In genomic region chr1:208551609-208552008, GRCh38 we compare ENCODE assay signal across 22 cellular contexts.
A peak's percentile ranks its signal among the peaks of the same experiment; 100 is the strongest.
DNase-seq lines count a peak whose midpoint lies in the region; ATAC-seq, FAIRE-seq and TF ChIP-seq lines count a peak whose summit lies in the region.
"Had no signal": no experiment of that assay in that cellular context is flagged by ENCODE, and none has a peak within 500 bp of the region (broad histone marks: within the 10 kb centered on the region; RNA-seq: fewer than 3 reads in every experiment).

No MANE protein-coding gene starts in this region.

- H3F3A ChIP-seq in MM.1S (ENCODE audit: insufficient read depth, low read length) = no peaks in the 10 kb centered on the region

- no peaks in the 10 kb centered on the region for H3K36me3 ChIP-seq in MM.1S (replicated peaks; ENCODE audit: insufficient read depth, low read length)
- H3K36me3 ChIP-seq: BE2C, HAP-1 had no signal

- H4K20me1 ChIP-seq in MM.1S (ENCODE audit: insufficient read depth, low read length) = no peaks in the 10 kb centered on the region

- no peak for TF ChIP-seq POLR2A in GM12892 (IDR thresholded peaks at IDR 0.05; ENCODE audit: low read depth, low read length)

- DNase-seq in GM12892 (ENCODE audit: insufficient read length) (no peak), MM.1S (no peak), HUDEP-2 (lab: John Stamatoyannopoulos, UW; ENCODE audit: unreplicated experiment in 76 of 76) (no peak), NCI-H187 (lab: John Stamatoyannopoulos, UW) (no peak)
- DNase-seq: ACHN; BE2C; C1 segment of cervical spinal cord; CD4-positive, CD25-positive, alpha-beta regulatory T cell; CD8-positive, alpha-beta memory T cell; COR-L47; DMS 273 treated with DMSO at 0.1 percent for 48 hours; DMS53; DND-41; EL; IMR-90 had no signal

- no peaks in the 10 kb centered on the region for H3K9me2 ChIP-seq in MM.1S (replicated peaks; ENCODE audit: insufficient read depth, low read length)

- TF ChIP-seq CTCF in MM.1S (IDR thresholded peaks at IDR 0.05; ENCODE audit: low read length) = no peak

- FAIRE-seq in GM12892 (lab: Jason Lieb, UNC) = peak; percentile 24
- FAIRE-seq: A204.1, H1, K562 had no signal

- H3K9ac ChIP-seq in MM.1S (ENCODE audit: low read length) = no peak overlapping the region

- H3K4me2 ChIP-seq in MM.1S (ENCODE audit: low read depth, low read length) = no peak overlapping the region

- H3K27me3 ChIP-seq in MM.1S (replicated peaks; ENCODE audit: insufficient read depth, low read length) = no peaks in the 10 kb centered on the region
- H3K27me3 ChIP-seq: BE2C had no signal

- no peaks in the 10 kb centered on the region for H3K9me3 ChIP-seq in MM.1S (replicated peaks; ENCODE audit: insufficient read depth, low read length)
- H3K9me3 ChIP-seq: BE2C, HAP-1 had no signal

- peak; percentile 55 for ATAC-seq in GM19025 (IDR thresholded peaks at IDR 0.05; ENCODE audit: low read depth, unreplicated experiment)
- no peak for ATAC-seq in HG03520 (IDR thresholded peaks at IDR 0.05; ENCODE audit: unreplicated experiment)
- ATAC-seq: K562 had no signal

- no peaks in the 10 kb centered on the region for H3K79me2 ChIP-seq in MM.1S (ENCODE audit: low read length)

- H3K4me3 ChIP-seq in MM.1S (ENCODE audit: low read length) = no peak overlapping the region
- H3K4me3 ChIP-seq: HAP-1, K562 had no signal

- no peaks in the 10 kb centered on the region for H3K4me1 ChIP-seq in MM.1S (ENCODE audit: low read length)

- H3K27ac ChIP-seq in MM.1S (ENCODE audit: low read length) = no peak overlapping the region
- H3K27ac ChIP-seq: HL-60 had no signal

- 0 out of 2 replicates have a peak overlapping the region, but pooled peaks have one; percentile 3 for H2AFZ ChIP-seq in MM.1S (ENCODE audit: low read length)
